ENCODE assay signal across 8 cellular contexts in genomic region chr2:175004980-175005832, GRCh38. TPM values are rescaled to one million over a fixed set of nuclear protein-coding genes. Genes with fewer than 3 reads are reported as not detected.
DNase-seq lines count a peak whose midpoint lies in the region; ATAC-seq and FAIRE-seq lines count a peak whose summit lies in the region.

Gene CHN1 (minus strand): TSS chr2:175005381. CDS start chr2:175004912, 469 bp downstream.

- peak; percentile 33 for FAIRE-seq in HTR-8/SVneo (lab: Jason Lieb, UNC)

- ATAC-seq in GM19452 (IDR thresholded peaks at IDR 0.05; ENCODE audit: unreplicated experiment) = peak; percentile 66

- peak; percentile 56 for DNase-seq in CD1c-positive myeloid dendritic cell (ENCODE audit: extremely low spot score)
- peak; percentile 60 for DNase-seq in HTR-8/SVneo (ENCODE audit: insufficient read length, low spot score)
- peak; percentile 83 for DNase-seq in RPMI7951 (ENCODE audit: low read depth)
- peak; percentile 22 for DNase-seq in activated gamma-delta T cell treated with anti-CD3 and anti-CD28 coated beads, Interleukin-2, amount 50 U/mL, for 16 hours (ENCODE audit: low read depth)
- DNase-seq in germinal center (ENCODE audit: low spot score) = peak; percentile 69
- DNase-seq in nucleus accumbens (lab: John Stamatoyannopoulos, UW) = peak; percentile 16 to 92 (median 76)
- peak; percentile 85 for DNase-seq in superior temporal gyrus (ENCODE audit: extremely low spot score)

RNA-seq across cellular contexts. Expression of gene CHN1, which starts in this region (rescaled TPM):
- total RNA-seq in RPMI7951 (2014; rRNA removed; shearing (Covaris generic)) = 131 and 163 TPM in 2 replicates

Comparison
In these comparisons a context has a peak if more than half of its experiments do, and no peak if none do; other contexts are left out.
1. Peak in every context shown above with its lines: DNase-seq and ATAC-seq.
2. DNase-seq: peak in every context shown above with its lines; median percentile 85 in superior temporal gyrus; 83 in RPMI7951; 76 in nucleus accumbens; 69 in germinal center; 60 in HTR-8/SVneo; 56 in CD1c-positive myeloid dendritic cell; 22 in activated gamma-delta T cell treated with anti-CD3 and anti-CD28 coated beads, Interleukin-2, amount 50 U/mL, for 16 hours.